Comparison of ENCODE assay signal across 11 cellular contexts in genomic region chr18:76621782-76622495, GRCh38.
DNase-seq lines count a peak whose midpoint lies in the region; ATAC-seq and TF ChIP-seq lines count a peak whose summit lies in the region.
"Had no signal": no experiment of that assay in that cellular context is flagged by ENCODE, and none has a peak within 500 bp of the region (broad histone marks: within the 10 kb centered on the region; RNA-seq: fewer than 3 reads in every experiment).

No MANE protein-coding gene starts in this region.

- no peak overlapping the region for H3K27ac Mint-ChIP-seq in GM23338
- H3K27ac Mint-ChIP-seq in activated CD4-positive, alpha-beta T cell treated with anti-CD3 and anti-CD28 coated beads, Interleukin-2, amount 10 ng/mL, durations not matched to agents 24 days and 14 days, result no peak overlapping the region
- H3K27ac Mint-ChIP-seq: activated CD8-positive, alpha-beta T cell treated with anti-CD3 and anti-CD28 coated beads for 36 hours; stimulated activated naive CD8-positive, alpha-beta T cell treated with anti-CD3 and anti-CD28 coated beads, Interleukin-15, Interleukin-2, amounts not matched to agents 100 ng/mL and 50 ng/mL, for 24 hours had no signal

- peak overlapping the region; percentile 80 for H3K4me3 Mint-ChIP-seq in GM23338
- H3K4me3 Mint-ChIP-seq in activated CD4-positive, alpha-beta T cell treated with anti-CD3 and anti-CD28 coated beads, Interleukin-2, amount 10 ng/mL, durations not matched to agents 24 days and 14 days, result no peak overlapping the region
- H3K4me3 Mint-ChIP-seq: activated CD8-positive, alpha-beta T cell treated with anti-CD3 and anti-CD28 coated beads for 36 hours; stimulated activated naive CD8-positive, alpha-beta T cell treated with anti-CD3 and anti-CD28 coated beads, Interleukin-15, Interleukin-2, amounts not matched to agents 100 ng/mL and 50 ng/mL, for 24 hours had no signal

- H3K9me2 ChIP-seq in GM23338 (ENCODE audit: insufficient read depth), result no peaks in the 10 kb centered on the region

- H3K27ac ChIP-seq in GM23338 (ENCODE audit: low read depth) (no peak overlapping the region), fibroblast of lung (ENCODE audit: insufficient read depth, low read length) (no peak overlapping the region)
- H3K27ac ChIP-seq: psoas muscle had no signal

- no peak for DNase-seq in GM23338 (ENCODE audit: low spot score)
- peak; percentile 85 for DNase-seq in NCI-H748 (lab: John Stamatoyannopoulos, UW; ENCODE audit: unreplicated experiment)
- peak; percentile 48 to 73 for DNase-seq in fibroblast of lung (ENCODE audit: low read depth in 2 of 2)
- DNase-seq in retina, result peak; percentile 61
- DNase-seq in activated CD4-positive, alpha-beta T cell treated with anti-CD3 and anti-CD28 coated beads, Interleukin-2, amount 10 ng/mL, durations not matched to agents 24 days and 14 days, result no peak
- no peak for DNase-seq in DMS 273 (lab: John Stamatoyannopoulos, UW; ENCODE audit: unreplicated experiment)
- DNase-seq: activated CD8-positive, alpha-beta T cell treated with anti-CD3 and anti-CD28 coated beads for 36 hours; psoas muscle had no signal

- H3K9me3 Mint-ChIP-seq in GM23338, result no peaks in the 10 kb centered on the region; the same call in 2 of the 3 replicates
- H3K9me3 Mint-ChIP-seq in activated CD4-positive, alpha-beta T cell treated with anti-CD3 and anti-CD28 coated beads, Interleukin-2, amount 10 ng/mL, durations not matched to agents 24 days and 14 days, result no peaks in the 10 kb centered on the region
- H3K9me3 Mint-ChIP-seq: activated CD8-positive, alpha-beta T cell treated with anti-CD3 and anti-CD28 coated beads for 36 hours; stimulated activated naive CD8-positive, alpha-beta T cell treated with anti-CD3 and anti-CD28 coated beads, Interleukin-15, Interleukin-2, amounts not matched to agents 100 ng/mL and 50 ng/mL, for 24 hours had no signal

- peaks cover 42% of the 10 kb centered on the region for H3K4me1 ChIP-seq in GM23338 (ENCODE audit: insufficient read depth)
- H3K4me1 ChIP-seq in fibroblast of lung (ENCODE audit: control insufficient read depth, extremely low read depth, insufficient read depth, low read length), result peaks cover 10% of the 10 kb centered on the region

- H3K4me2 ChIP-seq in GM23338 (peak overlapping the region; percentile 84), fibroblast of lung (ENCODE audit: extremely low read depth, insufficient read depth, low read length) (peak overlapping the region; percentile 49)

- TF ChIP-seq CTCF in GM23338 (conservative IDR thresholded peaks at IDR 0.05; ENCODE audit: low read depth in 2 of 2) (no peak), fibroblast of lung (conservative IDR thresholded peaks at IDR 0.05 in 1 of 2, IDR thresholded peaks at IDR 0.05 in 1 of 2; ENCODE audit: low read depth in 1 of 2, low read length in 2 of 2) (no peak)

- H3K36me3 Mint-ChIP-seq in GM23338 (ENCODE audit: low read depth), result no peaks in the 10 kb centered on the region
- H3K36me3 Mint-ChIP-seq in activated CD4-positive, alpha-beta T cell treated with anti-CD3 and anti-CD28 coated beads, Interleukin-2, amount 10 ng/mL, durations not matched to agents 24 days and 14 days (ENCODE audit: low read depth), result no peaks in the 10 kb centered on the region

- H2AFZ ChIP-seq in GM23338, result peak overlapping the region; percentile 96; the same call in 1 of the 2 replicates
- peak overlapping the region; percentile 9 for H2AFZ ChIP-seq in fibroblast of lung (ENCODE audit: low read length)

- H3K27me3 ChIP-seq in GM23338 (ENCODE audit: insufficient read depth) (peaks cover 47% of the 10 kb centered on the region), fibroblast of lung (ENCODE audit: control insufficient read depth, insufficient read depth, low read length) (no peaks in the 10 kb centered on the region)

- ATAC-seq in GM23338 (no peak), GM21515 (IDR thresholded peaks at IDR 0.05; ENCODE audit: unreplicated experiment) (no peak), GM21447 (IDR thresholded peaks at IDR 0.05; ENCODE audit: unreplicated experiment) (no peak)
- ATAC-seq: activated CD8-positive, alpha-beta T cell treated with anti-CD3 and anti-CD28 coated beads for 36 hours; psoas muscle had no signal

- H3F3A ChIP-seq in GM23338 (replicated peaks; ENCODE audit: low read depth), result peaks cover 8% of the 10 kb centered on the region; the same call in 1 of the 2 replicates

- H3K4me3 ChIP-seq in GM23338, result peak overlapping the region; percentile 57
- H3K4me3 ChIP-seq in fibroblast of lung (replicated peaks in 1 of 4; ENCODE audit: control extremely low read depth in 1 of 4, insufficient read depth in 1 of 4, low read depth in 3 of 4, low read length in 4 of 4), result peak overlapping the region in 3 of 4 experiments; percentile 17 to 51 (median 33)
- H3K4me3 ChIP-seq: psoas muscle had no signal

- peaks cover 26% of the 10 kb centered on the region for H3K27me3 Mint-ChIP-seq in GM23338 (ENCODE audit: insufficient read depth, low read depth, poor library complexity)
- peaks cover 30% of the 10 kb centered on the region for H3K27me3 Mint-ChIP-seq in activated CD4-positive, alpha-beta T cell treated with anti-CD3 and anti-CD28 coated beads, Interleukin-2, amount 10 ng/mL, durations not matched to agents 24 days and 14 days

- H3K36me3 ChIP-seq in GM23338 (ENCODE audit: insufficient read depth) (no peaks in the 10 kb centered on the region; the same call in 1 of the 2 replicates), fibroblast of lung (ENCODE audit: control insufficient read depth, insufficient read depth, low read length) (no peaks in the 10 kb centered on the region)

- H3K9ac ChIP-seq in fibroblast of lung (ENCODE audit: insufficient read depth, low read length), result no peak overlapping the region

- H3K9me3 ChIP-seq in fibroblast of lung (ENCODE audit: control insufficient read depth, insufficient read depth, low read depth, low read length), result no peaks in the 10 kb centered on the region
- H3K9me3 ChIP-seq: psoas muscle had no signal

- intact Hi-C loops in activated CD4-positive, alpha-beta T cell treated with anti-CD3 and anti-CD28 coated beads, Interleukin-2, amount 10 ng/mL, durations not matched to agents 24 days and 14 days (cut with micrococcal nuclease), result no loop called here

- H3K4me1 Mint-ChIP-seq in GM23338, result peaks cover 42% of the 10 kb centered on the region
- H3K4me1 Mint-ChIP-seq in activated CD4-positive, alpha-beta T cell treated with anti-CD3 and anti-CD28 coated beads, Interleukin-2, amount 10 ng/mL, durations not matched to agents 24 days and 14 days, result peaks cover 7% of the 10 kb centered on the region

- H3K79me2 ChIP-seq in GM23338 (replicated peaks; ENCODE audit: insufficient read depth) (no peaks in the 10 kb centered on the region), fibroblast of lung (ENCODE audit: control insufficient read depth, insufficient read depth, low read length) (no peaks in the 10 kb centered on the region)

- H4K20me1 ChIP-seq in GM23338 (replicated peaks; ENCODE audit: insufficient read depth), result no peaks in the 10 kb centered on the region
- H4K20me1 ChIP-seq in fibroblast of lung (ENCODE audit: control insufficient read depth, extremely low read depth, insufficient read depth, low read length), result no peaks in the 10 kb centered on the region

TF ChIP-seq in GM23338, 12 proteins besides CTCF, POLR2A, EP300 and RAD21 (continues in another document):
- TF ChIP-seq REST (IDR thresholded peaks at IDR 0.05; ENCODE audit: unreplicated experiment) (no peak), ZNF331 (CRISPR knock-in tag; IDR thresholded peaks at IDR 0.05; ENCODE audit: low read depth) (no peak), ZNF114 (CRISPR knock-in tag; IDR thresholded peaks at IDR 0.05) (no peak), JUNB (IDR thresholded peaks at IDR 0.05; ENCODE audit: unreplicated experiment) (no peak), NANOG (IDR thresholded peaks at IDR 0.05; ENCODE audit: borderline replicate concordance) (no peak), ETS1 (IDR thresholded peaks at IDR 0.05) (no peak), STAT1 (IDR thresholded peaks at IDR 0.05; ENCODE audit: unreplicated experiment) (no peak), EZH2phosphoT487 (IDR thresholded peaks at IDR 0.05; ENCODE audit: unreplicated experiment) (no peak), POLR2AphosphoS5 (IDR thresholded peaks at IDR 0.05; ENCODE audit: low read depth) (no peak), CREB1 (CRISPR knock-in tag; IDR thresholded peaks at IDR 0.05; ENCODE audit: low read depth) (no peak), EZH2 (IDR thresholded peaks at IDR 0.05; ENCODE audit: low read depth, unreplicated experiment) (no peak)

Comparison
In these comparisons a context has a peak if more than half of its experiments do, and no peak if none do; other contexts are left out.
1. DNase-seq: peak in NCI-H748 (single experiment), fibroblast of lung (2 of 2) and retina (single experiment); none in GM23338 (single experiment), activated CD4-positive, alpha-beta T cell treated with anti-CD3 and anti-CD28 coated beads, Interleukin-2, amount 10 ng/mL, durations not matched to agents 24 days and 14 days (single experiment) and DMS 273 (single experiment).